Comparison of ENCODE assay signal across 10 cellular contexts in genomic region chr10:88194041-88194887, GRCh38.
DNase-seq lines count a peak whose midpoint lies in the region; ATAC-seq and TF ChIP-seq lines count a peak whose summit lies in the region.
"Had no signal": no experiment of that assay in that cellular context is flagged by ENCODE, and none has a peak within 500 bp of the region (broad histone marks: within the 10 kb centered on the region; RNA-seq: fewer than 3 reads in every experiment).

No MANE protein-coding gene starts in this region.

- CTCF ChIA-PET in activated CD8-positive, alpha-beta memory T cell treated with anti-CD3 and anti-CD28 coated beads, Interleukin-2, amount 10 ng/mL, durations not matched to agents 7 days and 5 days (lab: Charles Lee) = interaction anchor here (0.6 kb wide), 1 partner anchor 198 kb away, joined by 3 read pairs; no protein-coding TSS in a partner anchor

- no peaks in the 10 kb centered on the region for H3K36me3 Mint-ChIP-seq in activated CD8-positive, alpha-beta memory T cell treated with anti-CD3 and anti-CD28 coated beads, Interleukin-2, amount 10 ng/mL, durations not matched to agents 7 days and 5 days

- no peaks in the 10 kb centered on the region for H3K9me3 ChIP-seq in left ventricle myocardium inferior (replicated peaks)
- no peaks in the 10 kb centered on the region for H3K9me3 ChIP-seq in thymus (ENCODE audit: control insufficient read depth)

- H3K27me3 ChIP-seq in left ventricle myocardium inferior (ENCODE audit: low read depth) (no peaks in the 10 kb centered on the region), thymus (ENCODE audit: control insufficient read depth, insufficient read depth) (no peaks in the 10 kb centered on the region)

- ATAC-seq in Right ventricle myocardium superior (ENCODE audit: poor library complexity) = peak; percentile 50
- ATAC-seq in activated CD8-positive, alpha-beta memory T cell treated with anti-CD3 and anti-CD28 coated beads, Interleukin-2, amount 10 ng/mL, durations not matched to agents 7 days and 5 days = peak; percentile 81
- ATAC-seq in HG03460 (IDR thresholded peaks at IDR 0.05; ENCODE audit: unreplicated experiment) = no peak
- no peak for ATAC-seq in HG02798 (IDR thresholded peaks at IDR 0.05; ENCODE audit: poor library complexity, unreplicated experiment)
- ATAC-seq: left lobe of liver had no signal

- H3K4me1 Mint-ChIP-seq in activated CD8-positive, alpha-beta memory T cell treated with anti-CD3 and anti-CD28 coated beads, Interleukin-2, amount 10 ng/mL, durations not matched to agents 7 days and 5 days = peaks cover 13% of the 10 kb centered on the region

- no peak for TF ChIP-seq CTCF in left ventricle myocardium inferior (IDR thresholded peaks at IDR 0.05; ENCODE audit: borderline replicate concordance)
- TF ChIP-seq CTCF in fibroblast of the aortic adventitia (IDR thresholded peaks at IDR 0.05; ENCODE audit: insufficient read depth, low read length) = no peak

- H3K27ac Mint-ChIP-seq in activated CD8-positive, alpha-beta memory T cell treated with anti-CD3 and anti-CD28 coated beads, Interleukin-2, amount 10 ng/mL, durations not matched to agents 7 days and 5 days = peak overlapping the region; percentile 80

- no peak for DNase-seq in Right ventricle myocardium superior
- DNase-seq in left ventricle myocardium inferior = no peak
- DNase-seq in activated CD8-positive, alpha-beta memory T cell treated with anti-CD3 and anti-CD28 coated beads, Interleukin-2, amount 10 ng/mL, durations not matched to agents 7 days and 5 days = peak; percentile 46
- DNase-seq in fibroblast of the aortic adventitia (ENCODE audit: low read depth) = peak; percentile 9
- DNase-seq in NCI-H128 (lab: John Stamatoyannopoulos, UW; ENCODE audit: unreplicated experiment) = no peak

- no peak overlapping the region for H3K27ac ChIP-seq in left ventricle myocardium inferior (replicated peaks)
- peak overlapping the region; percentile 89 for H3K27ac ChIP-seq in thymus (ENCODE audit: low read depth)

- H3K36me3 ChIP-seq in left ventricle myocardium inferior (no peaks in the 10 kb centered on the region), thymus (ENCODE audit: control insufficient read depth, insufficient read depth) (no peaks in the 10 kb centered on the region)

- peaks cover 6% of the 10 kb centered on the region for H3K9me3 Mint-ChIP-seq in activated CD8-positive, alpha-beta memory T cell treated with anti-CD3 and anti-CD28 coated beads, Interleukin-2, amount 10 ng/mL, durations not matched to agents 7 days and 5 days (ENCODE audit: low read depth)

- H3K4me1 ChIP-seq in left ventricle myocardium inferior = peaks cover 23% of the 10 kb centered on the region
- peaks cover 29% of the 10 kb centered on the region for H3K4me1 ChIP-seq in thymus (ENCODE audit: control insufficient read depth, insufficient read depth, low read length)

- intact Hi-C loops in Right ventricle myocardium superior (cut with DNase I) (no loop called here), left ventricle myocardium inferior (cut with micrococcal nuclease) (no loop called here)

- peak overlapping the region; percentile 18 for H3K4me3 Mint-ChIP-seq in activated CD8-positive, alpha-beta memory T cell treated with anti-CD3 and anti-CD28 coated beads, Interleukin-2, amount 10 ng/mL, durations not matched to agents 7 days and 5 days

- H3K4me3 ChIP-seq in left ventricle myocardium inferior (no peak overlapping the region), fibroblast of the aortic adventitia (ENCODE audit: low read depth, low read length) (no peak overlapping the region), thymus (ENCODE audit: low read length) (no peak overlapping the region)
- H3K4me3 ChIP-seq: skin epidermis had no signal

- no peaks in the 10 kb centered on the region for H3K27me3 Mint-ChIP-seq in activated CD8-positive, alpha-beta memory T cell treated with anti-CD3 and anti-CD28 coated beads, Interleukin-2, amount 10 ng/mL, durations not matched to agents 7 days and 5 days

- WGBS in thymus = 35% methylated on average over 3 of the region's 3 CpGs

Comparison
In these comparisons a context has a peak if more than half of its experiments do, and no peak if none do; other contexts are left out.
1. ATAC-seq: peak in Right ventricle myocardium superior (single experiment) and activated CD8-positive, alpha-beta memory T cell treated with anti-CD3 and anti-CD28 coated beads, Interleukin-2, amount 10 ng/mL, durations not matched to agents 7 days and 5 days (single experiment); none in HG03460 (single experiment) and HG02798 (single experiment).
2. DNase-seq: peak in activated CD8-positive, alpha-beta memory T cell treated with anti-CD3 and anti-CD28 coated beads, Interleukin-2, amount 10 ng/mL, durations not matched to agents 7 days and 5 days (single experiment) and fibroblast of the aortic adventitia (single experiment); none in Right ventricle myocardium superior (single experiment), left ventricle myocardium inferior (single experiment) and NCI-H128 (single experiment).